8 cellular contexts compared by ENCODE assay signal in genomic region chr7:35072950-35073827, GRCh38. TPM values are rescaled to one million over a fixed set of nuclear protein-coding genes. Genes with fewer than 3 reads are reported as not detected.
DNase-seq lines count a peak whose midpoint lies in the region; ATAC-seq and TF ChIP-seq lines count a peak whose summit lies in the region.
"Not testable (repeated sequence)": the region's sequence is repeated elsewhere in the genome, so short reads cannot be mapped to it uniquely, and the experiment has no call there.

No MANE protein-coding gene starts in this region.

- not testable (repeated sequence) for H3K9me3 ChIP-seq in WERI-Rb-1 (ENCODE audit: severe bottlenecking); endodermal cell (ENCODE audit: control insufficient read depth, low read length)

- not testable (repeated sequence) for H3K27me3 Mint-ChIP-seq in GM23338 (ENCODE audit: insufficient read depth, low read depth, poor library complexity)
- H3K27me3 Mint-ChIP-seq in endodermal cell (ENCODE audit: insufficient read depth): peaks cover 14% of the 10 kb centered on the region
- peaks cover 42 to 50% of the 10 kb centered on the region in 2 donors for H3K27me3 Mint-ChIP-seq in stimulated activated naive B cell treated with anti-CD40 and anti-IgM and Interleukin-4, amounts not matched to agents 10 μg/mL and 1 μg/mL and 100 μg/mL, for 72 hours

- not testable (repeated sequence) for H3K36me3 ChIP-seq in GM23338 (ENCODE audit: insufficient read depth); WERI-Rb-1; endodermal cell (ENCODE audit: control insufficient read depth, insufficient read depth, low read length)

- H3K4me2 ChIP-seq in GM23338: not testable (repeated sequence)

- H3K4me3 Mint-ChIP-seq in GM23338; endodermal cell; stimulated activated naive B cell treated with anti-CD40 and anti-IgM and Interleukin-4, amounts not matched to agents 10 μg/mL and 1 μg/mL and 100 μg/mL, for 72 hours: not testable (repeated sequence)

- WGBS in endodermal cell (ENCODE audit: insufficient coverage in 1 of 2, insufficient read length in 1 of 2), 2 experiments: 79 to 81% methylated on average over 4 to 12 of the region's 14 CpGs

- not testable (repeated sequence) for H3K9me2 ChIP-seq in GM23338 (ENCODE audit: insufficient read depth)

- DNase-seq in DMS153 treated with DMSO at 0.1 percent for 48 hours (lab: John Stamatoyannopoulos, UW; ENCODE audit: unreplicated experiment) (peak; percentile 5), M059J (ENCODE audit: low read depth) (peak; percentile 27), NCI-H748 treated with DMSO at 0.1 percent for 48 hours (lab: John Stamatoyannopoulos, UW) (peak; percentile 15), WERI-Rb-1 (peak; percentile 20)
- DNase-seq in GM23338 (ENCODE audit: low spot score); endodermal cell; left colon; stimulated activated naive B cell treated with anti-CD40 and anti-IgM and Interleukin-4, amounts not matched to agents 10 μg/mL and 1 μg/mL and 100 μg/mL, for 72 hours: not testable (repeated sequence)

- not testable (repeated sequence) for H4K20me1 ChIP-seq in GM23338 (replicated peaks; ENCODE audit: insufficient read depth)

- H3K4me1 ChIP-seq in GM23338 (ENCODE audit: insufficient read depth); endodermal cell (ENCODE audit: control insufficient read depth, insufficient read depth, low read length): not testable (repeated sequence)

- not testable (repeated sequence) for H3K4me3 ChIP-seq in GM23338; WERI-Rb-1 (ENCODE audit: low read depth, low read length); endodermal cell (ENCODE audit: low read length)

- TF ChIP-seq CTCF in GM23338 (conservative IDR thresholded peaks at IDR 0.05; ENCODE audit: low read depth in 2 of 2) (peak; percentile 25 to 41), endodermal cell (conservative IDR thresholded peaks at IDR 0.05) (peak; percentile 49)
- TF ChIP-seq CTCF in WERI-Rb-1 (IDR thresholded peaks at IDR 0.05; ENCODE audit: low read depth, low read length): not testable (repeated sequence)

- not testable (repeated sequence) for H3K9me3 Mint-ChIP-seq in GM23338; endodermal cell; stimulated activated naive B cell treated with anti-CD40 and anti-IgM and Interleukin-4, amounts not matched to agents 10 μg/mL and 1 μg/mL and 100 μg/mL, for 72 hours

- H3K79me2 ChIP-seq in GM23338 (replicated peaks; ENCODE audit: insufficient read depth): not testable (repeated sequence)

- not testable (repeated sequence) for H3K4me1 Mint-ChIP-seq in GM23338; endodermal cell; stimulated activated naive B cell treated with anti-CD40 and anti-IgM and Interleukin-4, amounts not matched to agents 10 μg/mL and 1 μg/mL and 100 μg/mL, for 72 hours

- H3K27me3 ChIP-seq in GM23338 (ENCODE audit: insufficient read depth); WERI-Rb-1 (ENCODE audit: insufficient read depth, low read depth, severe bottlenecking); endodermal cell (ENCODE audit: control insufficient read depth, insufficient read depth, low read length, poor library complexity, severe bottlenecking): not testable (repeated sequence)

- not testable (repeated sequence) for H3K9ac ChIP-seq in endodermal cell (ENCODE audit: extremely low read depth, low read length, poor library complexity, severe bottlenecking)

- not testable (repeated sequence) for H3K27ac Mint-ChIP-seq in GM23338, endodermal cell
- peak overlapping the region; percentile 68 for H3K27ac Mint-ChIP-seq in stimulated activated naive B cell treated with anti-CD40 and anti-IgM and Interleukin-4, amounts not matched to agents 10 μg/mL and 1 μg/mL and 100 μg/mL, for 72 hours

- intact Hi-C loops in left colon (cut with DNase I, micrococcal nuclease): not testable (repeated sequence)

- H3K36me3 Mint-ChIP-seq in GM23338 (ENCODE audit: low read depth); endodermal cell (ENCODE audit: low read depth); stimulated activated naive B cell treated with anti-CD40 and anti-IgM and Interleukin-4, amounts not matched to agents 10 μg/mL and 1 μg/mL and 100 μg/mL, for 72 hours: not testable (repeated sequence)

- H3F3A ChIP-seq in GM23338 (replicated peaks; ENCODE audit: low read depth): not testable (repeated sequence)

- not testable (repeated sequence) for ATAC-seq in GM23338
- peak; percentile 40 for ATAC-seq in left colon
- peak; percentile 48 to 63 for ATAC-seq in stimulated activated naive B cell treated with anti-CD40 and anti-IgM and Interleukin-4, amounts not matched to agents 10 μg/mL and 1 μg/mL and 100 μg/mL, for 72 hours (replicated peaks)

- H2AFZ ChIP-seq in GM23338: not testable (repeated sequence)

- not testable (repeated sequence) for H3K27ac ChIP-seq in GM23338 (ENCODE audit: low read depth); WERI-Rb-1; endodermal cell (ENCODE audit: low read depth, low read length)

RNA-seq across cellular contexts. Expression of gene DPY19L1, which starts 35.9 kb away (rescaled TPM):
- total RNA-seq in GM23338 (2014; rRNA removed; shearing (Covaris generic)): 20.2 and 21.2 TPM in 2 replicates
- polyA plus RNA-seq in GM23338 (2016; fragmentation: Nextera tagmentation; extraction: Ambion mirVana): 4.4 and 6.7 TPM in 2 replicates
- total RNA-seq in M059J (2014; rRNA removed; shearing (Covaris generic)): 36.1 and 51.2 TPM in 2 replicates
- total RNA-seq in endodermal cell (10 to 100 TPM; 35.8 to 75.1 TPM), left colon (10 to 100 TPM; 22.0 to 24.3 TPM)
- 33.4 TPM for polyA plus RNA-seq in endodermal cell (2013, experiment 1 of 2)
- polyA plus RNA-seq in endodermal cell (2013, experiment 2 of 2): 34.5 TPM
